Comparison of ENCODE assay signal across 9 cellular contexts in the genomic region with DNA sequence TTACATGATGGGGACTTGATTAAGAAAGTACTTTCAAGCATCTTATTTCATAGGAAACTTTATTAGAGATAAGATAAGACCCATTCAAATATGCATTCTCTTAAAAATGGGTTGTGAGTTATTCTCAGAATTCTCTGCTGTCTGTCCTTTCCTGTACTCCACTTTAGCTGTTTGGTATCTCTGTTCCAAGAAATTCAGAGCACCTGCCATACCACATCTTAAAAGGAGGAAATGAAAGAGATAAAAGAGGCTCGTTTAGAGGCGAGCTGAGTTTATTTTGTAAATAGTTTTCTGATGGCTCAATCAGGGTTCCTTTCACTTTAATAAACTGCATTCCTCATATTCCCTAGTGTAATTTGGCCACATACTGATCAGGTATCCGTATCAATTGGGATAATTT.
DNase-seq lines count a peak whose midpoint lies in the region; ATAC-seq, FAIRE-seq and TF ChIP-seq lines count a peak whose summit lies in the region.
"Had no signal": no experiment of that assay in that cellular context is flagged by ENCODE, and none has a peak within 500 bp of the region (broad histone marks: within the 10 kb centered on the region; RNA-seq: fewer than 3 reads in every experiment).

No MANE protein-coding gene starts in this region.

- no peaks in the 10 kb centered on the region for H3K36me3 ChIP-seq in kidney (ENCODE audit: control insufficient read depth in 1 of 2, insufficient read depth in 2 of 2, low read length in 2 of 2)

- no peak for TF ChIP-seq CTCF in kidney (IDR thresholded peaks at IDR 0.05; ENCODE audit: borderline replicate concordance, extremely low read depth, insufficient read depth)

- H3K9me3 Mint-ChIP-seq in activated T-cell treated with anti-CD3 and anti-CD28 coated beads, Interleukin-2, amount 50 U/mL, for 4 hours, result no peaks in the 10 kb centered on the region
- no peaks in the 10 kb centered on the region for H3K9me3 Mint-ChIP-seq in activated naive CD8-positive, alpha-beta T cell (ENCODE audit: low read depth)
- H3K9me3 Mint-ChIP-seq in stimulated activated naive CD8-positive, alpha-beta T cell treated with anti-CD3 and anti-CD28 coated beads, Interleukin-15, amount 100 ng/mL, for 72 hours, result peaks cover 0 to 8% of the 10 kb centered on the region in 2 donors

- intact Hi-C loops in kidney (cut with DNase I), result no loop called here

- H3K36me3 Mint-ChIP-seq in activated T-cell treated with anti-CD3 and anti-CD28 coated beads, Interleukin-2, amount 50 U/mL, for 4 hours (ENCODE audit: insufficient read depth), result peaks cover 38% of the 10 kb centered on the region
- H3K36me3 Mint-ChIP-seq in activated naive CD8-positive, alpha-beta T cell, result peaks cover 23% of the 10 kb centered on the region

- no peaks in the 10 kb centered on the region for H3K27me3 Mint-ChIP-seq in activated T-cell treated with anti-CD3 and anti-CD28 coated beads, Interleukin-2, amount 50 U/mL, for 4 hours (ENCODE audit: low read depth)
- no peaks in the 10 kb centered on the region for H3K27me3 Mint-ChIP-seq in activated naive CD8-positive, alpha-beta T cell
- no peaks in the 10 kb centered on the region for H3K27me3 Mint-ChIP-seq in stimulated activated naive CD8-positive, alpha-beta T cell treated with anti-CD3 and anti-CD28 coated beads, Interleukin-15, amount 100 ng/mL, for 72 hours

- H3K4me1 Mint-ChIP-seq in activated T-cell treated with anti-CD3 and anti-CD28 coated beads, Interleukin-2, amount 50 U/mL, for 4 hours (ENCODE audit: low read depth), result peaks cover 83% of the 10 kb centered on the region
- H3K4me1 Mint-ChIP-seq in activated naive CD8-positive, alpha-beta T cell (ENCODE audit: low read depth), result peaks cover 86% of the 10 kb centered on the region
- H3K4me1 Mint-ChIP-seq in stimulated activated naive CD8-positive, alpha-beta T cell treated with anti-CD3 and anti-CD28 coated beads, Interleukin-15, amount 100 ng/mL, for 72 hours, result peaks cover 53% of the 10 kb centered on the region

- DNase-seq in activated T-cell treated with anti-CD3 and anti-CD28 coated beads, Interleukin-2, amount 50 U/mL, for 4 hours, result no peak
- no peak for DNase-seq in activated T-cell treated with anti-CD3 and anti-CD28 coated beads, Interleukin-2, amount 50 U/mL, for 1 hour
- DNase-seq in stimulated activated naive CD8-positive, alpha-beta T cell treated with anti-CD3 and anti-CD28 coated beads, Interleukin-15, amount 100 ng/mL, for 72 hours, result no peak
- no peak for DNase-seq in NCI-H2029 (lab: John Stamatoyannopoulos, UW)
- no peak for DNase-seq in kidney
- no peak for DNase-seq in NCI-H82 (lab: John Stamatoyannopoulos, UW)

- ATAC-seq in activated T-cell treated with anti-CD3 and anti-CD28 coated beads, Interleukin-2, amount 50 U/mL, for 4 hours, result peak in 1 of 2 donors; percentile 23
- peak; percentile 61 for ATAC-seq in HG03135 (IDR thresholded peaks at IDR 0.05; ENCODE audit: unreplicated experiment)
- peak; percentile 59 for ATAC-seq in stimulated activated naive CD8-positive, alpha-beta T cell treated with anti-CD3 and anti-CD28 coated beads, Interleukin-15, amount 100 ng/mL, for 72 hours

- H3K4me3 ChIP-seq in kidney (ENCODE audit: low read length in 2 of 2), result no peak overlapping the region

- FAIRE-seq in kidney (lab: Jason Lieb, UNC), result no peak

- H3K9ac ChIP-seq in kidney (ENCODE audit: low read length in 2 of 2), result no peak overlapping the region

- H3K27ac Mint-ChIP-seq in activated naive CD8-positive, alpha-beta T cell, result peak overlapping the region; percentile 90
- H3K27ac Mint-ChIP-seq in stimulated activated naive CD8-positive, alpha-beta T cell treated with anti-CD3 and anti-CD28 coated beads, Interleukin-15, amount 100 ng/mL, for 72 hours, result peak overlapping the region; percentile 76 to 90

- no peak overlapping the region for H3K27ac ChIP-seq in kidney (ENCODE audit: low read depth in 2 of 2, low read length in 2 of 2)
- H3K27ac ChIP-seq: C4-2B had no signal

- H3K4me3 Mint-ChIP-seq in activated T-cell treated with anti-CD3 and anti-CD28 coated beads, Interleukin-2, amount 50 U/mL, for 4 hours, result peak overlapping the region; percentile 61
- peak overlapping the region; percentile 73 for H3K4me3 Mint-ChIP-seq in activated naive CD8-positive, alpha-beta T cell
- H3K4me3 Mint-ChIP-seq in stimulated activated naive CD8-positive, alpha-beta T cell treated with anti-CD3 and anti-CD28 coated beads, Interleukin-15, amount 100 ng/mL, for 72 hours, result peak overlapping the region; percentile 62 to 68

- H3K4me1 ChIP-seq in kidney (ENCODE audit: control insufficient read depth in 1 of 2, insufficient read depth in 1 of 2, low read depth in 1 of 2, low read length in 2 of 2), result no peaks in the 10 kb centered on the region

- H3K9me3 ChIP-seq in kidney (ENCODE audit: control insufficient read depth in 1 of 2, low read length in 2 of 2), result no peaks in the 10 kb centered on the region
